ENCODE assay signal across 1 cellular context in the genomic region with DNA sequence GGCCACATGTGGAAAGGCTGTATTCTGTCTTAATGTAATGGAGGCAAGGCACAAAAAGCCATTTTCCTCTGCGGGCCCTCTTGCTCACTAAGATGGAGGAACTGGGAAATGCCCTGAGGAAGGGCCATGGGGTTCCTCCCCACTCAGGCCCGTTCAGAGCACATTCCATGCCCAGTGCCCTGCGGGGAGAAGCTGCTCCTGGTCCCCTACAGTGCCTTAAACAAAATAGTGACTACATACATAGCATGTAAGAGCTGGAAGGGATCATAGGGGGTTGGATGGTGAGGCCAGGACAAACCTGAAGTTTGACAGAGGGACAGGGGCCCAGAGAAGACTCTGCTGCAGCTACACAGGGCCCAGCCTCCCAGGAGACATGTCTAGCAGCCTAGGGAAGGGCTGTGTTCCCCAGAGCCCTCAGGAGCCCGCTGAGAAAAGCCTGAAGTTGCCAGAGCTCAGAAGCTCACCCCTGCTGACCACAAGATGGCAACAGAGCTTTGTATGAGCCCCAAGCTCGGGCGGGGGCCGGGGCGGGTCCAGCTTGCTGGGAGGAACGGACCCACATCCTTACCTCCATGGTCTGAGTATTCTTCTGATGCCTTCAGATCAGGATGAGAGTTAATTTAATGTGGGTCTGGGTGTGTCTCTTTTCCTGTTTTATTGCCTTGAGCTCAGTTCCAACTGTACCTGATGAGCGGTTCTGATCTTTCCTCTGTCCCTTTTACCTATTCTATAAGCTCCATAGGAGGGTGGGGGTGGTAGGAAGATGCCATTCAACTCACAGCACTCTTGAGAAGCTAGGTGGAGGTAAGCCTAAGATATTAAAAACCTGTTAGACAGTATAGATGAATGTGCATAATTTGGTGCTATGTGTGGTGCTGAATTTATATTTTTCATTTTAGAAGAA.
TF ChIP-seq lines count a peak whose summit lies in the region.

No MANE protein-coding gene starts in this region.

TF ChIP-seq in K562, 482 proteins besides CTCF, POLR2A, EP300 and RAD21 (continued from another document):
- TF ChIP-seq, protein P1, sequence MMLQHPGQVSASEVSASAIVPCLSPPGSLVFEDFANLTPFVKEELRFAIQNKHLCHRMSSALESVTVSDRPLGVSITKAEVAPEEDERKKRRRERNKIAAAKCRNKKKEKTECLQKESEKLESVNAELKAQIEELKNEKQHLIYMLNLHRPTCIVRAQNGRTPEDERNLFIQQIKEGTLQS (IDR thresholded peaks at IDR 0.05) = no peak
- TF ChIP-seq, protein P1 (CRISPR knock-in tag; conservative IDR thresholded peaks at IDR 0.05) = no peak
- TF ChIP-seq, protein P2, sequence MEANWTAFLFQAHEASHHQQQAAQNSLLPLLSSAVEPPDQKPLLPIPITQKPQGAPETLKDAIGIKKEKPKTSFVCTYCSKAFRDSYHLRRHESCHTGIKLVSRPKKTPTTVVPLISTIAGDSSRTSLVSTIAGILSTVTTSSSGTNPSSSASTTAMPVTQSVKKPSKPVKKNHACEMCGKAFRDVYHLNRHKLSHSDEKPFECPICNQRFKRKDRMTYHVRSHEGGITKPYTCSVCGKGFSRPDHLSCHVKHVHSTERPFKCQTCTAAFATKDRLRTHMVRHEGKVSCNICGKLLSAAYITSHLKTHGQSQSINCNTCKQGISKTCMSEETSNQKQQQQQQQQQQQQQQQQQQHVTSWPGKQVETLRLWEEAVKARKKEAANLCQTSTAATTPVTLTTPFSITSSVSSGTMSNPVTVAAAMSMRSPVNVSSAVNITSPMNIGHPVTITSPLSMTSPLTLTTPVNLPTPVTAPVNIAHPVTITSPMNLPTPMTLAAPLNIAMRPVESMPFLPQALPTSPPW (CRISPR knock-in tag; IDR thresholded peaks at IDR 0.05) = peak; percentile 62
- TF ChIP-seq, protein P3, sequence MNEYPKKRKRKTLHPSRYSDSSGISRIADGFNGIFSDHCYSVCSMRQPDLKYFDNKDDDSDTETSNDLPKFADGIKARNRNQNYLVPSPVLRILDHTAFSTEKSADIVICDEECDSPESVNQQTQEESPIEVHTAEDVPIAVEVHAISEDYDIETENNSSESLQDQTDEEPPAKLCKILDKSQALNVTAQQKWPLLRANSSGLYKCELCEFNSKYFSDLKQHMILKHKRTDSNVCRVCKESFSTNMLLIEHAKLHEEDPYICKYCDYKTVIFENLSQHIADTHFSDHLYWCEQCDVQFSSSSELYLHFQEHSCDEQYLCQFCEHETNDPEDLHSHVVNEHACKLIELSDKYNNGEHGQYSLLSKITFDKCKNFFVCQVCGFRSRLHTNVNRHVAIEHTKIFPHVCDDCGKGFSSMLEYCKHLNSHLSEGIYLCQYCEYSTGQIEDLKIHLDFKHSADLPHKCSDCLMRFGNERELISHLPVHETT (CRISPR knock-in tag; conservative IDR thresholded peaks at IDR 0.05 in 1 of 2, IDR thresholded peaks at IDR 0.05 in 1 of 2) = no peak
- peak; percentile 54 for TF ChIP-seq SMC3 (conservative IDR thresholded peaks at IDR 0.05; ENCODE audit: insufficient read depth, low read depth, low read length)
- TF ChIP-seq TAF7 (tag; IDR thresholded peaks at IDR 0.05) = no peak
- TF ChIP-seq, protein P4, sequence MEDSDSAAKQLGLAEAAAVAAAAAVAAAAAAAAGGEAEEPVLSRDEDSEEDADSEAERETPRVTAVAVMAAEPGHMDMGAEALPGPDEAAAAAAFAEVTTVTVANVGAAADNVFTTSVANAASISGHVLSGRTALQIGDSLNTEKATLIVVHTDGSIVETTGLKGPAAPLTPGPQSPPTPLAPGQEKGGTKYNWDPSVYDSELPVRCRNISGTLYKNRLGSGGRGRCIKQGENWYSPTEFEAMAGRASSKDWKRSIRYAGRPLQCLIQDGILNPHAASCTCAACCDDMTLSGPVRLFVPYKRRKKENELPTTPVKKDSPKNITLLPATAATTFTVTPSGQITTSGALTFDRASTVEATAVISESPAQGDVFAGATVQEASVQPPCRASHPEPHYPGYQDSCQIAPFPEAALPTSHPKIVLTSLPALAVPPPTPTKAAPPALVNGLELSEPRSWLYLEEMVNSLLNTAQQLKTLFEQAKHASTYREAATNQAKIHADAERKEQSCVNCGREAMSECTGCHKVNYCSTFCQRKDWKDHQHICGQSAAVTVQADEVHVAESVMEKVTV (CRISPR knock-in tag; IDR thresholded peaks at IDR 0.05) = peak; percentile 38
- TF ChIP-seq BDP1 (IDR thresholded peaks at IDR 0.05; ENCODE audit: insufficient read depth, insufficient read length) = no peak
- TF ChIP-seq RB1 (IDR thresholded peaks at IDR 0.05; ENCODE audit: low read depth) = 0 out of 2 replicates have a peak, but pooled peaks have one; percentile 27
